Comparison of ENCODE assay signal across 1 cellular context in the genomic region with DNA sequence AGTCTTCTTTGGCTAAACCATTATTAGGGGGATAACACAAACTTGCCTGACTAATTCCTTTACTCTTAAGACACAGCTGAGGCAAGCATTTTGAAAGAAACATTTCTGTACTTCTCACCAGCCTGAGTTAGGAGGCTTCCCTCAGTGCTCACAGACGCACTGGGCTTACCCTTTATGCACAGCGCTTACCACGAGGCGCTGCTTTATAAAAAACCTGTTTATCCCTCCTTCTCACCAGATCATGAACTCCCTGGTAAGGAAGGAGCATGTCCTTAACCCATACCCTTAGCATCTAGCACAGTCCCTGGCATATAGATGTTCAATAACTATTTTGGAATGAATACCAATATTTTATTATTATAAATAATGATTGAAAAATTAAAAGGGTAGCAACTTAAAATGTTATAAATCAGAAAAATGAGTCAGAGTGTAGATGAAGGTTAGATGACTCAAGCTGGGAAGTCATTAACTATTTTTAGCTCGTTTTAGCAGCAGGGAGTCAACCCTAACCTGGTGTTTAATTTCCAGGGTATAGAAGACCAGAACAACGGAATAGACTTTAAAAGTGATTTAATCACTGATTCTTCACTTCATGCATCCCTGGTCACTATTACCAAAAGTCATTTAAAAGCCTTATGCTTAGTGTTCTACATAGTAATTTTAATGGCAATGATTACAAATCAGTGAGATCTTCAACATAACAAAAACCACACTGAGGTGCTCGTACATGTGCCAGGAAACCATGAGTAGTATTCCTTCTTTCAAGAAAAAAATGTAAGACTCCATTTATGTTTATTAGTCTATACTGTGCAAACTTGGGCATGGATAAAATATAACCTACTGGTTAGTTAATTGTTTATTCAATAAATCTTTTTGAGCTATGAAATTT.
A peak's percentile ranks its signal among the peaks of the same experiment; 100 is the strongest.
TF ChIP-seq lines count a peak whose summit lies in the region.

No MANE protein-coding gene starts in this region.

TF ChIP-seq in HEK293, 187 proteins besides CTCF, POLR2A, EP300 and RAD21 (continued from another document):
- TF ChIP-seq ZNF76 (tag by site-specific recombination; IDR thresholded peaks at IDR 0.05; ENCODE audit: borderline replicate concordance, low read depth) (no peak), HOXC10 (CRISPR knock-in tag; IDR thresholded peaks at IDR 0.05) (no peak), BCL11A (tag by site-specific recombination; IDR thresholded peaks at IDR 0.05; ENCODE audit: low read depth) (0 out of 2 replicates have a peak, but pooled peaks have one; percentile 46), ZNF660 (tag by site-specific recombination; IDR thresholded peaks at IDR 0.05) (0 out of 2 replicates have a peak, but pooled peaks have one; percentile 54), ZNF155 (tag by site-specific recombination; IDR thresholded peaks at IDR 0.05) (no peak), ZFHX2 (tag by site-specific recombination; conservative IDR thresholded peaks at IDR 0.05) (no peak), SETDB1 (IDR thresholded peaks at IDR 0.05; ENCODE audit: insufficient read length, low read length) (no peak), ZNF24 (tag by site-specific recombination; IDR thresholded peaks at IDR 0.05) (0 out of 2 replicates have a peak, but pooled peaks have one; percentile 2), SP3 (tag by site-specific recombination; IDR thresholded peaks at IDR 0.05) (no peak)
- TF ChIP-seq, protein P1, sequence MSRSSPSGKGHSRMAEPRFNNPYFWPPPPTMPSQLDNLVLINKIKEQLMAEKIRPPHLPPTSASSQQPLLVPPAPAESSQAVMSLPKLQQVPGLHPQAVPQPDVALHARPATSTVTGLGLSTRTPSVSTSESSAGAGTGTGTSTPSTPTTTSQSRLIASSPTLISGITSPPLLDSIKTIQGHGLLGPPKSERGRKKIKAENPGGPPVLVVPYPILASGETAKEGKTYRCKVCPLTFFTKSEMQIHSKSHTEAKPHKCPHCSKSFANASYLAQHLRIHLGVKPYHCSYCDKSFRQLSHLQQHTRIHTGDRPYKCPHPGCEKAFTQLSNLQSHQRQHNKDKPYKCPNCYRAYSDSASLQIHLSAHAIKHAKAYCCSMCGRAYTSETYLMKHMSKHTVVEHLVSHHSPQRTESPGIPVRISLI (tag by site-specific recombination; IDR thresholded peaks at IDR 0.05), result peak; percentile 84
- TF ChIP-seq, protein P2, sequence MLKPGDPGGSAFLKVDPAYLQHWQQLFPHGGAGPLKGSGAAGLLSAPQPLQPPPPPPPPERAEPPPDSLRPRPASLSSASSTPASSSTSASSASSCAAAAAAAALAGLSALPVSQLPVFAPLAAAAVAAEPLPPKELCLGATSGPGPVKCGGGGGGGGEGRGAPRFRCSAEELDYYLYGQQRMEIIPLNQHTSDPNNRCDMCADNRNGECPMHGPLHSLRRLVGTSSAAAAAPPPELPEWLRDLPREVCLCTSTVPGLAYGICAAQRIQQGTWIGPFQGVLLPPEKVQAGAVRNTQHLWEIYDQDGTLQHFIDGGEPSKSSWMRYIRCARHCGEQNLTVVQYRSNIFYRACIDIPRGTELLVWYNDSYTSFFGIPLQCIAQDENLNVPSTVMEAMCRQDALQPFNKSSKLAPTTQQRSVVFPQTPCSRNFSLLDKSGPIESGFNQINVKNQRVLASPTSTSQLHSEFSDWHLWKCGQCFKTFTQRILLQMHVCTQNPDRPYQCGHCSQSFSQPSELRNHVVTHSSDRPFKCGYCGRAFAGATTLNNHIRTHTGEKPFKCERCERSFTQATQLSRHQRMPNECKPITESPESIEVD (tag by site-specific recombination; IDR thresholded peaks at IDR 0.05), result peak; percentile 80
- TF ChIP-seq, protein P3, sequence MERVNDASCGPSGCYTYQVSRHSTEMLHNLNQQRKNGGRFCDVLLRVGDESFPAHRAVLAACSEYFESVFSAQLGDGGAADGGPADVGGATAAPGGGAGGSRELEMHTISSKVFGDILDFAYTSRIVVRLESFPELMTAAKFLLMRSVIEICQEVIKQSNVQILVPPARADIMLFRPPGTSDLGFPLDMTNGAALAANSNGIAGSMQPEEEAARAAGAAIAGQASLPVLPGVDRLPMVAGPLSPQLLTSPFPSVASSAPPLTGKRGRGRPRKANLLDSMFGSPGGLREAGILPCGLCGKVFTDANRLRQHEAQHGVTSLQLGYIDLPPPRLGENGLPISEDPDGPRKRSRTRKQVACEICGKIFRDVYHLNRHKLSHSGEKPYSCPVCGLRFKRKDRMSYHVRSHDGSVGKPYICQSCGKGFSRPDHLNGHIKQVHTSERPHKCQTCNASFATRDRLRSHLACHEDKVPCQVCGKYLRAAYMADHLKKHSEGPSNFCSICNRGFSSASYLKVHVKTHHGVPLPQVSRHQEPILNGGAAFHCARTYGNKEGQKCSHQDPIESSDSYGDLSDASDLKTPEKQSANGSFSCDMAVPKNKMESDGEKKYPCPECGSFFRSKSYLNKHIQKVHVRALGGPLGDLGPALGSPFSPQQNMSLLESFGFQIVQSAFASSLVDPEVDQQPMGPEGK (tag by site-specific recombination; IDR thresholded peaks at IDR 0.05), result no peak
